ENCODE assay signal across 25 cellular contexts in the genomic region with DNA sequence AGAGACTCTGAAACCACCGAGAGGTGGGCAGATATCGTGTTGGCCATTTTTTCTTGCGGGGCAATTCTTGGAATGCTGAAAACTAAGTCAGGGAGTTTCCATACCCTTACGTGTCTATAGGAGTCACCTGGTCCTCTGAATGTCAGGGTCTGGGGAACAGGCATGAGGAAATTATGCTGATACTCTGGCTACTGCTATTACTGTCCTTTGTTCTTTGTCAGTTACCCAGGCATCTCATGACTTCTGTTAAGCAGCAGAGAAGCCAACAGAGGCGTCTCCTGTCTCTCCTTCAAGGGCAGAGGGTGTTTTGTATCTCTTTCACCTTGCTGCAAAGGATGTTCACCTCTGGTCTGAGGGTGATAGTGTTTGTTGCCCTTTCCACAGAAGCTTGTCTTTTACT.
DNase-seq lines count a peak whose midpoint lies in the region; TF ChIP-seq lines count a peak whose summit lies in the region.
"Had no signal": no experiment of that assay in that cellular context is flagged by ENCODE, and none has a peak within 500 bp of the region (broad histone marks: within the 10 kb centered on the region; RNA-seq: fewer than 3 reads in every experiment).

No MANE protein-coding gene starts in this region.

- H3K9me3 ChIP-seq in PC-9 (ENCODE audit: insufficient read depth, low read depth) (no peaks in the 10 kb centered on the region), endodermal cell (ENCODE audit: control insufficient read depth, low read length) (no peaks in the 10 kb centered on the region)
- H3K9me3 ChIP-seq: BE2C had no signal

- H3K27me3 Mint-ChIP-seq in endodermal cell (ENCODE audit: insufficient read depth) (no peaks in the 10 kb centered on the region), Calu3 (ENCODE audit: unreplicated experiment) (no peaks in the 10 kb centered on the region)
- H3K27me3 Mint-ChIP-seq: CD8-positive, alpha-beta memory T cell had no signal

- DNase-seq in DMS 273 (lab: John Stamatoyannopoulos, UW; ENCODE audit: unreplicated experiment) (peak; percentile 45), DMS 273 treated with DMSO at 0.1 percent for 48 hours (lab: John Stamatoyannopoulos, UW) (no peak), PC-9 (no peak), endodermal cell (peak; percentile 50), pons (ENCODE audit: low spot score) (peak; percentile 39), NCI-H1048 (lab: John Stamatoyannopoulos, UW) (no peak), Calu3 (no peak), SKM-1 treated with dmso at 0.1 percent for 144 hours (lab: John Stamatoyannopoulos, UW; ENCODE audit: unreplicated experiment) (no peak)
- DNase-seq: BE2C; CD8-positive, alpha-beta memory T cell; DMS53; EL; GDM1; HCEC 1CT; MV-4-11; NCI-H2029; NCI-H446 treated with DMSO at 0.1 percent for 48 hours; NCI-H526; SHP77 had no signal

- no TSS peak for BruUV-seq in PC-9 (replicated peaks; lab: Mats Ljungman, UMichigan)
- no TSS peak for BruUV-seq in Calu3 (replicated peaks; lab: Mats Ljungman, UMichigan)

- no peaks in the 10 kb centered on the region for H3K27me3 ChIP-seq in PC-9 (ENCODE audit: insufficient read depth, low read depth)
- no peaks in the 10 kb centered on the region for H3K27me3 ChIP-seq in endodermal cell (ENCODE audit: control insufficient read depth, insufficient read depth, low read length, poor library complexity, severe bottlenecking)
- H3K27me3 ChIP-seq: BE2C had no signal

- H3K4me3 ChIP-seq in PC-9 = no peak overlapping the region
- no peak overlapping the region for H3K4me3 ChIP-seq in endodermal cell (ENCODE audit: low read length)
- H3K4me3 ChIP-seq: GM12878 had no signal

- intact Hi-C loops in PC-9 (cut with micrococcal nuclease; ENCODE audit: unreplicated experiment) (no loop called here), Calu3 (cut with micrococcal nuclease; ENCODE audit: unreplicated experiment) (no loop called here)

- H3K36me3 ChIP-seq in PC-9 (ENCODE audit: low read depth) (no peaks in the 10 kb centered on the region), endodermal cell (ENCODE audit: control insufficient read depth, insufficient read depth, low read length) (no peaks in the 10 kb centered on the region)
- H3K36me3 ChIP-seq: BE2C had no signal

- CTCF ChIA-PET in PC-9 (lab: Charles Lee) = no interaction called here
- CTCF ChIA-PET in Calu3 (lab: Charles Lee) = no interaction called here

- H3K27ac Mint-ChIP-seq in endodermal cell (peak overlapping the region; percentile 3), Calu3 (ENCODE audit: unreplicated experiment) (no peak overlapping the region)
- H3K27ac Mint-ChIP-seq: CD14-positive monocyte; CD8-positive, alpha-beta memory T cell; IgD-negative memory B cell had no signal

- H3K27ac ChIP-seq in PC-9 (no peak overlapping the region), endodermal cell (ENCODE audit: low read depth, low read length) (no peak overlapping the region)
- H3K27ac ChIP-seq: 22Rv1, KMS-11, RWPE1 had no signal

- H2AFZ ChIP-seq in PC-9 = peak overlapping the region; percentile 49

- no peaks in the 10 kb centered on the region for H4K20me1 ChIP-seq in PC-9 (ENCODE audit: insufficient read depth)

- H3K79me2 ChIP-seq in PC-9 (ENCODE audit: low read depth) = no peaks in the 10 kb centered on the region

- no peaks in the 10 kb centered on the region for H3F3A ChIP-seq in PC-9 (ENCODE audit: insufficient read depth, low read depth)

- peaks cover 17% of the 10 kb centered on the region for H3K4me1 Mint-ChIP-seq in endodermal cell
- H3K4me1 Mint-ChIP-seq in Calu3 (ENCODE audit: low read depth, unreplicated experiment) = no peaks in the 10 kb centered on the region
- H3K4me1 Mint-ChIP-seq: CD14-positive monocyte; CD8-positive, alpha-beta memory T cell; IgD-negative memory B cell had no signal

- POLR2A ChIA-PET in PC-9 (lab: Charles Lee; ENCODE audit: unreplicated experiment) = no interaction called here

- H3K9ac ChIP-seq in endodermal cell (ENCODE audit: extremely low read depth, low read length, poor library complexity, severe bottlenecking) = no peak overlapping the region
- H3K9ac ChIP-seq: KMS-11 had no signal

- no peaks in the 10 kb centered on the region for H3K9me2 ChIP-seq in PC-9 (ENCODE audit: insufficient read depth)

- 91 to 96% methylated on average over 5 of the region's 5 CpGs for WGBS in endodermal cell (ENCODE audit: insufficient coverage in 1 of 2, insufficient read length in 1 of 2), 2 experiments

- TF ChIP-seq CTCF in PC-9 (conservative IDR thresholded peaks at IDR 0.05) (no peak), endodermal cell (conservative IDR thresholded peaks at IDR 0.05) (no peak), Calu3 (IDR thresholded peaks at IDR 0.05; ENCODE audit: unreplicated experiment) (no peak)

- no peak overlapping the region for H3K4me3 Mint-ChIP-seq in endodermal cell
- H3K4me3 Mint-ChIP-seq in Calu3 (ENCODE audit: low read depth, unreplicated experiment) = no peak overlapping the region
- H3K4me3 Mint-ChIP-seq: CD14-positive monocyte; CD8-positive, alpha-beta memory T cell had no signal

- no peaks in the 10 kb centered on the region for H3K4me1 ChIP-seq in PC-9 (replicated peaks; ENCODE audit: insufficient read depth)
- H3K4me1 ChIP-seq in endodermal cell (ENCODE audit: control insufficient read depth, insufficient read depth, low read length) = no peaks in the 10 kb centered on the region
- H3K4me1 ChIP-seq: BE2C had no signal

- H3K9me3 Mint-ChIP-seq in endodermal cell (peaks cover 9% of the 10 kb centered on the region), Calu3 (ENCODE audit: low read depth, unreplicated experiment) (peaks cover 3% of the 10 kb centered on the region)
- H3K9me3 Mint-ChIP-seq: CD8-positive, alpha-beta memory T cell; IgD-negative memory B cell had no signal

- H3K36me3 Mint-ChIP-seq in endodermal cell (ENCODE audit: low read depth) = no peaks in the 10 kb centered on the region
- H3K36me3 Mint-ChIP-seq in Calu3 (ENCODE audit: insufficient read depth, unreplicated experiment) = no peaks in the 10 kb centered on the region
- H3K36me3 Mint-ChIP-seq: CD14-positive monocyte; CD8-positive, alpha-beta memory T cell; IgD-negative memory B cell had no signal

- H3K4me2 ChIP-seq in PC-9 = no peak overlapping the region
- H3K4me2 ChIP-seq: KMS-11 had no signal

Comparison
In these comparisons a context has a peak if more than half of its experiments do, and no peak if none do; other contexts are left out.
1. DNase-seq: peak in DMS 273 (single experiment), endodermal cell (single experiment) and pons (single experiment); none in DMS 273 treated with DMSO at 0.1 percent for 48 hours (single experiment), PC-9 (0 of 2), NCI-H1048 (single experiment), Calu3 (single experiment) and SKM-1 treated with dmso at 0.1 percent for 144 hours (single experiment).